9 cellular contexts compared by ENCODE assay signal in the genomic region with DNA sequence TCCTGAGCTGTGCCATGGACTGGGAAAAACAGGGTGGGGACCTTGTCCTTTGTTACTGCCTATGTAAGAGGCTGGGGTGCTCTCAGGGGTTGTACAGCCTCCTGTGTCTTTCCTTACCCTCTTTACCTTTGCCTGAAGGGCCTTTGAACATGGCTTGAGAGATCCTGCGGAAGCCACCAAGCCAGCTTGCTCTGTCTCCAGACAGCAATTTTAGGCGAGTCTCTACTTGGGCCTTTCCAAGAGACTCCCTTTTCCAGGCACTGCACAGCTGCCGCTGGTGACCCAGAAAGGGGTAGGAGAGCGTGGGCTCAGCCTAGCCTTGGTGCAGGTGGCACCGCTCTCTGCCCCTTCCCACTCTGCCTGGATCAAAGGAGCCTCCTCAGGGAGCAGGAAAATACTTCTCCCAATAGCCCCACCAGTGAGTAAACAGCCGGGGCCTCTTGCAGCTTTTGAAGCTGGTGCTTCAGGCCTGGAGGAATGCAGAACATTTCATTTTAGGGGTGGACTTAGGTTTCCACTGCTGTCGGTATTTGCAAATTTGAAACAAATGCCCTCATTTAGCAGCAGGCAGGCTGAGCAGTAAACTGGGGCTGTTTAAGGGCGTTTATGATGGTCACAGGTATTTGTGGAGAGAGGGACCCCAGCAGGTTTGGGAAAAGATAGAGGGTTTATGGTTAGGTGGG. TPM values are rescaled to one million over a fixed set of nuclear protein-coding genes. Genes with fewer than 3 reads are reported as not detected.
DNase-seq lines count a peak whose midpoint lies in the region; ATAC-seq, FAIRE-seq and TF ChIP-seq lines count a peak whose summit lies in the region.
"Had no signal": no experiment of that assay in that cellular context is flagged by ENCODE, and none has a peak within 500 bp of the region (broad histone marks: within the 10 kb centered on the region; RNA-seq: fewer than 3 reads in every experiment).

No MANE protein-coding gene starts in this region.

- POLR2A ChIA-PET in activated CD8-positive, alpha-beta T cell treated with anti-CD3 and anti-CD28 coated beads, Interleukin-2, amount 10 ng/mL, durations not matched to agents 7 days and 5 days (lab: Charles Lee), result interaction anchor here (0.6 kb wide), 1 partner anchor 344 kb away, joined by 3 read pairs; no protein-coding TSS in a partner anchor

- H3K9me3 ChIP-seq in HUES64 (ENCODE audit: insufficient read depth, low read depth, low read length) (no peaks in the 10 kb centered on the region), thyroid gland (no peaks in the 10 kb centered on the region)
- H3K9me3 ChIP-seq: MG63 had no signal

- no peak overlapping the region for H3K4me3 Mint-ChIP-seq in activated CD8-positive, alpha-beta T cell treated with anti-CD3 and anti-CD28 coated beads, Interleukin-2, amount 10 ng/mL, durations not matched to agents 7 days and 5 days
- H3K4me3 Mint-ChIP-seq in activated T-cell treated with anti-CD3 and anti-CD28 coated beads, Interleukin-2, amount 50 U/mL, for 4 hours, result no peak overlapping the region

- no peak for FAIRE-seq in bronchial epithelial cell (lab: Jason Lieb, UNC)

- H3K27ac ChIP-seq in HUES64 (ENCODE audit: low read depth, low read length) (peak overlapping the region; percentile 95), thyroid gland (peak overlapping the region; percentile 71 to 93 (median 77))

- H3K27me3 ChIP-seq in HUES64 (ENCODE audit: insufficient read depth, low read length) (no peaks in the 10 kb centered on the region), bronchial epithelial cell (ENCODE audit: control insufficient read depth, insufficient read depth, low read length) (no peaks in the 10 kb centered on the region), thyroid gland (no peaks in the 10 kb centered on the region)
- H3K27me3 ChIP-seq: MG63 had no signal

- peaks cover 44% of the 10 kb centered on the region for H3K4me1 ChIP-seq in HUES64 (ENCODE audit: insufficient read depth, low read length)
- peaks cover 22 to 33% of the 10 kb centered on the region in 2 donors for H3K4me1 ChIP-seq in thyroid gland

- ATAC-seq in GM19397 (IDR thresholded peaks at IDR 0.05; ENCODE audit: unreplicated experiment), result no peak
- ATAC-seq in activated CD8-positive, alpha-beta T cell treated with anti-CD3 and anti-CD28 coated beads, Interleukin-2, amount 10 ng/mL, durations not matched to agents 7 days and 5 days, result no peak
- no peak for ATAC-seq in activated T-cell treated with anti-CD3 and anti-CD28 coated beads, Interleukin-2, amount 50 U/mL, for 4 hours

- peak overlapping the region; percentile 60 for H3K9ac ChIP-seq in HUES64 (ENCODE audit: low read depth, low read length)

- DNase-seq in bronchial epithelial cell (ENCODE audit: low read depth) (peak; percentile 18), left kidney (ENCODE audit: low read depth, low spot score) (peak; percentile 75), thyroid gland (peak; percentile 38 to 56)
- DNase-seq in activated CD8-positive, alpha-beta T cell treated with anti-CD3 and anti-CD28 coated beads, Interleukin-2, amount 10 ng/mL, durations not matched to agents 7 days and 5 days, result no peak
- no peak for DNase-seq in activated T-cell treated with anti-CD3 and anti-CD28 coated beads, Interleukin-2, amount 50 U/mL, for 4 hours
- DNase-seq: activated effector memory CD4-positive, alpha-beta T cell treated with Interleukin-2 at 50 U/mL for 16 hours; MG63 had no signal

- no peaks in the 10 kb centered on the region for H3K36me3 Mint-ChIP-seq in activated CD8-positive, alpha-beta T cell treated with anti-CD3 and anti-CD28 coated beads, Interleukin-2, amount 10 ng/mL, durations not matched to agents 7 days and 5 days (ENCODE audit: low read depth)
- H3K36me3 Mint-ChIP-seq in activated T-cell treated with anti-CD3 and anti-CD28 coated beads, Interleukin-2, amount 50 U/mL, for 4 hours (ENCODE audit: insufficient read depth), result no peaks in the 10 kb centered on the region

- H3K4me3 ChIP-seq in HUES64 (ENCODE audit: low read length) (peak overlapping the region; percentile 30), bronchial epithelial cell (ENCODE audit: low read depth, low read length) (no peak overlapping the region), thyroid gland (replicated peaks in 1 of 3) (no peak overlapping the region)
- H3K4me3 ChIP-seq: MG63 had no signal

- H3K27me3 Mint-ChIP-seq in activated CD8-positive, alpha-beta T cell treated with anti-CD3 and anti-CD28 coated beads, Interleukin-2, amount 10 ng/mL, durations not matched to agents 7 days and 5 days (ENCODE audit: low read depth), result no peaks in the 10 kb centered on the region
- no peaks in the 10 kb centered on the region for H3K27me3 Mint-ChIP-seq in activated T-cell treated with anti-CD3 and anti-CD28 coated beads, Interleukin-2, amount 50 U/mL, for 4 hours (ENCODE audit: low read depth)

- 12% methylated on average over 8 of the region's 8 CpGs for WGBS in HUES64
- WGBS in thyroid gland, 2 donors, result 49 to 60% methylated on average over 7 to 8 of the region's 8 CpGs

- CTCF ChIA-PET in activated CD8-positive, alpha-beta T cell treated with anti-CD3 and anti-CD28 coated beads, Interleukin-2, amount 10 ng/mL, durations not matched to agents 7 days and 5 days (lab: Charles Lee), result interaction anchor here (1.0 kb wide), 1 partner anchor 53 kb away, joined by 4 read pairs; no protein-coding TSS in a partner anchor

- TF ChIP-seq POLR2A in thyroid gland (IDR thresholded peaks at IDR 0.05), result no peak

- no peaks in the 10 kb centered on the region for H3K36me3 ChIP-seq in HUES64 (ENCODE audit: insufficient read depth, low read length)
- no peaks in the 10 kb centered on the region for H3K36me3 ChIP-seq in bronchial epithelial cell (ENCODE audit: control insufficient read depth, insufficient read depth, low read length)
- no peaks in the 10 kb centered on the region for H3K36me3 ChIP-seq in thyroid gland
- H3K36me3 ChIP-seq: MG63 had no signal

- intact Hi-C loops in thyroid gland (cut with DNase I), result no loop called here

- TF ChIP-seq CTCF in bronchial epithelial cell (IDR thresholded peaks at IDR 0.05; ENCODE audit: insufficient read depth, low read length, severe bottlenecking) (no peak), thyroid gland (IDR thresholded peaks at IDR 0.05) (no peak)

- H3K27ac Mint-ChIP-seq in activated CD8-positive, alpha-beta T cell treated with anti-CD3 and anti-CD28 coated beads, Interleukin-2, amount 10 ng/mL, durations not matched to agents 7 days and 5 days, result no peak overlapping the region

- no peaks in the 10 kb centered on the region for H3K9me3 Mint-ChIP-seq in activated CD8-positive, alpha-beta T cell treated with anti-CD3 and anti-CD28 coated beads, Interleukin-2, amount 10 ng/mL, durations not matched to agents 7 days and 5 days (ENCODE audit: insufficient read depth)
- no peaks in the 10 kb centered on the region for H3K9me3 Mint-ChIP-seq in activated T-cell treated with anti-CD3 and anti-CD28 coated beads, Interleukin-2, amount 50 U/mL, for 4 hours

- H3K4me1 Mint-ChIP-seq in activated CD8-positive, alpha-beta T cell treated with anti-CD3 and anti-CD28 coated beads, Interleukin-2, amount 10 ng/mL, durations not matched to agents 7 days and 5 days (ENCODE audit: low read depth), result peaks cover 10% of the 10 kb centered on the region
- peaks cover 21% of the 10 kb centered on the region for H3K4me1 Mint-ChIP-seq in activated T-cell treated with anti-CD3 and anti-CD28 coated beads, Interleukin-2, amount 50 U/mL, for 4 hours (ENCODE audit: low read depth)

RNA-seq across cellular contexts. Expression of a gene that starts 13.9 kb away (rescaled TPM):
- polyA plus RNA-seq in HUES64 (2013, experiment 1 of 2), result 81.6 TPM
- 88.8 TPM for polyA plus RNA-seq in HUES64 (2013, experiment 2 of 2)
- 53.2 and 69.5 TPM in 2 replicates for total RNA-seq in bronchial epithelial cell
- 10 to 100 TPM; 43.8 to 58.9 (median 55.0) TPM for total RNA-seq in thyroid gland
- total RNA-seq in activated CD8-positive, alpha-beta T cell treated with anti-CD3 and anti-CD28 coated beads, Interleukin-2, amount 10 ng/mL, durations not matched to agents 7 days and 5 days, result 1 to 10 TPM; 1.2 to 1.8 TPM
- total RNA-seq in activated T-cell treated with anti-CD3 and anti-CD28 coated beads, Interleukin-2, amount 50 U/mL, for 4 hours, result 1 to 10 TPM; 1.3 to 4.3 (median 1.9) TPM

RNA-seq across cellular contexts. Expression of a gene that starts 30.6 kb away (rescaled TPM):
- polyA plus RNA-seq in HUES64 (2013, experiment 1 of 2), result 17.2 TPM
- polyA plus RNA-seq in HUES64 (2013, experiment 2 of 2), result 16.3 TPM
- total RNA-seq in bronchial epithelial cell (10.4 and 14.5 TPM in 2 replicates), thyroid gland (10 to 100 TPM; 23.4 to 41.0 (median 30.4) TPM)
- total RNA-seq in activated CD8-positive, alpha-beta T cell treated with anti-CD3 and anti-CD28 coated beads, Interleukin-2, amount 10 ng/mL, durations not matched to agents 7 days and 5 days, result 10 to 100 TPM; 11.1 to 12.4 TPM
- total RNA-seq in activated T-cell treated with anti-CD3 and anti-CD28 coated beads, Interleukin-2, amount 50 U/mL, for 4 hours, result 1 to 10 TPM; 5.4 to 9.1 (median 7.4) TPM

RNA-seq across cellular contexts. Expression of a gene that starts 30.8 kb away (rescaled TPM):
- 62.2 TPM for polyA plus RNA-seq in HUES64 (2013, experiment 1 of 2)
- polyA plus RNA-seq in HUES64 (2013, experiment 2 of 2), result 59.8 TPM
- total RNA-seq in bronchial epithelial cell, result 32.8 and 50.3 TPM in 2 replicates
- total RNA-seq in thyroid gland, result 10 to 100 TPM; 12.9 to 31.9 (median 17.7) TPM
- 10 to 100 TPM; 57.5 to 58.7 TPM for total RNA-seq in activated CD8-positive, alpha-beta T cell treated with anti-CD3 and anti-CD28 coated beads, Interleukin-2, amount 10 ng/mL, durations not matched to agents 7 days and 5 days
- 100 to 1,000 TPM in 2 of 3 donors, 10 to 100 TPM in 1; 93.3 to 120 (median 115) TPM for total RNA-seq in activated T-cell treated with anti-CD3 and anti-CD28 coated beads, Interleukin-2, amount 50 U/mL, for 4 hours

RNA-seq across cellular contexts. Expression of a gene that starts 36.4 kb away (rescaled TPM):
- 10.0 TPM for polyA plus RNA-seq in HUES64 (2013, experiment 1 of 2)
- 12.1 TPM for polyA plus RNA-seq in HUES64 (2013, experiment 2 of 2)
- total RNA-seq in bronchial epithelial cell (16.9 and 20.5 TPM in 2 replicates), thyroid gland (10 to 100 TPM; 20.7 to 39.6 (median 28.6) TPM)
- 1 to 10 TPM; 8.5 to 8.9 TPM for total RNA-seq in activated CD8-positive, alpha-beta T cell treated with anti-CD3 and anti-CD28 coated beads, Interleukin-2, amount 10 ng/mL, durations not matched to agents 7 days and 5 days
- total RNA-seq in activated T-cell treated with anti-CD3 and anti-CD28 coated beads, Interleukin-2, amount 50 U/mL, for 4 hours, result 10 to 100 TPM; 13.2 to 15.0 (median 13.3) TPM

Comparison
In these comparisons a context has a peak if more than half of its experiments do, and no peak if none do; other contexts are left out.
1. DNase-seq: peak in bronchial epithelial cell (single experiment), left kidney (single experiment) and thyroid gland (2 of 2); none in activated CD8-positive, alpha-beta T cell treated with anti-CD3 and anti-CD28 coated beads, Interleukin-2, amount 10 ng/mL, durations not matched to agents 7 days and 5 days (single experiment) and activated T-cell treated with anti-CD3 and anti-CD28 coated beads, Interleukin-2, amount 50 U/mL, for 4 hours (single experiment).
2. RNA of a gene that starts 13.9 kb away (total RNA-seq): 43.8 to 58.9 TPM in thyroid gland and 53.2 to 69.5 TPM in bronchial epithelial cell; 1.3 to 4.3 TPM in activated T-cell treated with anti-CD3 and anti-CD28 coated beads, Interleukin-2, amount 50 U/mL, for 4 hours and 1.2 to 1.8 TPM in activated CD8-positive, alpha-beta T cell treated with anti-CD3 and anti-CD28 coated beads, Interleukin-2, amount 10 ng/mL, durations not matched to agents 7 days and 5 days; every median in the first group is over 4 times any median in the second.